7 cellular contexts compared by ENCODE assay signal in genomic region chr13:32537580-32538233, GRCh38. TPM values are rescaled to one million over a fixed set of nuclear protein-coding genes. Genes with fewer than 3 reads are reported as not detected.
DNase-seq lines count a peak whose midpoint lies in the region; ATAC-seq and TF ChIP-seq lines count a peak whose summit lies in the region.

No MANE protein-coding gene starts in this region.

- ATAC-seq in HG02981 (IDR thresholded peaks at IDR 0.05; ENCODE audit: unreplicated experiment) (peak; percentile 8), GM19023 (IDR thresholded peaks at IDR 0.05; ENCODE audit: unreplicated experiment) (no peak)

- H3K27me3 ChIP-seq in muscle layer of colon (ENCODE audit: control insufficient read depth in 1 of 2, insufficient read depth in 2 of 2, low read length in 2 of 2) (no peaks in the 10 kb centered on the region), stomach (no peaks in the 10 kb centered on the region)

- no peak for TF ChIP-seq POLR2A in stomach (IDR thresholded peaks at IDR 0.05)

- peaks cover 11% of the 10 kb centered on the region for H3K36me3 ChIP-seq in muscle layer of colon (ENCODE audit: insufficient read depth, low read length)
- peaks cover 0 to 25% (median 16%) of the 10 kb centered on the region in 4 donors for H3K36me3 ChIP-seq in stomach

- TF ChIP-seq CTCF in stomach (IDR thresholded peaks at IDR 0.05) = no peak

- TF ChIP-seq EP300 in stomach (IDR thresholded peaks at IDR 0.05) = no peak

- no peaks in the 10 kb centered on the region for H3K9me3 ChIP-seq in muscle layer of colon (ENCODE audit: low read length)
- H3K9me3 ChIP-seq in stomach = no peaks in the 10 kb centered on the region

- H3K9ac ChIP-seq in muscle layer of colon (ENCODE audit: low read length) = peak overlapping the region; percentile 97

- WGBS in stomach, 5 donors = 14 to 29% (median 18%) methylated on average over 15 to 25 of the region's 25 CpGs

- intact Hi-C loops in stomach (cut with DNase I; ENCODE audit: low total_unique reads) = no loop called here

- H3K27ac ChIP-seq in muscle layer of colon (ENCODE audit: low read depth, low read length) (peak overlapping the region; percentile 92), stomach (peak overlapping the region; percentile 94 to 98 (median 97))

- DNase-seq in activated CD4-positive, alpha-beta T cell treated with anti-CD3 and anti-CD28 coated beads for 48 hours = peak; percentile 62
- peak; percentile 11 for DNase-seq in effector CD4-positive, alpha-beta T cell
- DNase-seq in stomach (peak; percentile 26), retina (no peak)

- peak overlapping the region; percentile 92 to 98 for H3K4me3 ChIP-seq in muscle layer of colon (ENCODE audit: low read depth in 1 of 2, low read length in 2 of 2)
- peak overlapping the region; percentile 78 to 89 (median 84) for H3K4me3 ChIP-seq in stomach

- H3K4me1 ChIP-seq in muscle layer of colon (ENCODE audit: insufficient read depth, low read length) = peaks cover 33% of the 10 kb centered on the region
- peaks cover 24 to 53% (median 50%) of the 10 kb centered on the region in 4 donors for H3K4me1 ChIP-seq in stomach

RNA-seq across cellular contexts. Expression of gene N4BP2L2, which starts 0.9 kb away (rescaled TPM):
- total RNA-seq in stomach = 100 to 1,000 TPM; 105 to 232 (median 149) TPM
- 10 to 100 TPM; 25.5 to 48.3 (median 43.9) TPM for polyA plus RNA-seq in stomach

RNA-seq across cellular contexts. Expression of gene PDS5B, which starts 48.5 kb away (rescaled TPM):
- 100 to 1,000 TPM in 1 of 5 donors, 10 to 100 TPM in 4; 10.5 to 121 (median 50.1) TPM for total RNA-seq in stomach
- polyA plus RNA-seq in stomach = 10 to 100 TPM in 1 of 3 donors, 1 to 10 TPM in 2; 4.3 to 10.4 (median 7.0) TPM
